41 cellular contexts compared by ENCODE assay signal in the genomic region with DNA sequence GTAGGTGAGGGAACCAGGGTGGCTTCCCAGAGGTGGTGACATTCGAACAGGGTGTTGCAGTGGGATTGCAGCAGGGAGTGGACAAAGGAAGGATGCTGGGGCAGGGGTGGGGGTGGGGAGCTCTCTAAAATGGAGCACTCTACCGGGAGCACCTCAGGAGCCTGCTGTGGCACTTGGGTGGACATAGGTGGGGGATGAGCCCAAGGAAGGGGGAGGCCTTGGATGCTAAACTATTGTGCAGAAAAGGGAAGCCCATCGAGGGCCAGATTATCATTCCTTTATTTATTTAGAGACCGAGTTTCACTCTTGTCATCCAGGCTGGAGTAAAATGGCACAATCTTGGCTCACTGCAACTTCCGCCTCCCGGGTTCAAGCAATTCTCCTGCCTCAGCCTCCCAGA. TPM values are rescaled to one million over a fixed set of nuclear protein-coding genes. Genes with fewer than 3 reads are reported as not detected.
"Had no signal": no experiment of that assay in that cellular context is flagged by ENCODE, and none has a peak within 500 bp of the region (broad histone marks: within the 10 kb centered on the region; RNA-seq: fewer than 3 reads in every experiment).

No MANE protein-coding gene starts in this region.

- ATAC-seq: activated CD4-positive, alpha-beta T cell treated with anti-CD3 and anti-CD28 coated beads for 36 hours; activated CD4-positive, CD25-positive, alpha-beta regulatory T cell treated with anti-CD3 and anti-CD28 coated beads, Interleukin-2, amount 50 U/mL, for 24 hours; activated naive CD8-positive, alpha-beta T cell treated with anti-CD3 and anti-CD28 coated beads, Interleukin-2, amount 50 U/mL, for 24 hours; activated T-cell treated with anti-CD3 and anti-CD28 coated beads, Interleukin-2, amount 50 U/mL, for 4 hours; activated T-cell treated with anti-CD3 and anti-CD28 coated beads, Interleukin-2, amount 50 U/mL, for 72 hours; activated T-helper 17 cell treated with anti-CD3 and anti-CD28 coated beads, Interleukin-2, amount 50 U/mL, for 72 hours; WTC11 had no signal

- H3K27me3 Mint-ChIP-seq: activated naive CD8-positive, alpha-beta T cell; central memory CD8-positive, alpha-beta T cell had no signal

- H3K36me3 Mint-ChIP-seq: activated naive CD4-positive, alpha-beta T cell treated with anti-CD3 and anti-CD28 coated beads, Interleukin-2, amount 50 U/mL, for 24 hours; activated naive CD8-positive, alpha-beta T cell; activated naive CD8-positive, alpha-beta T cell treated with anti-CD3 and anti-CD28 coated beads, Interleukin-2, amount 10 ng/mL, durations not matched to agents 7 days and 5 days; brain; WTC11 had no signal

- H3K27ac Mint-ChIP-seq: activated CD4-positive, alpha-beta memory T cell treated with anti-CD3 and anti-CD28 coated beads, Interleukin-2, amount 10 ng/mL, durations not matched to agents 7 days and 5 days; activated CD4-positive, alpha-beta T cell treated with anti-CD3 and anti-CD28 coated beads for 36 hours; activated CD4-positive, alpha-beta T cell treated with anti-CD3 and anti-CD28 coated beads, Interleukin-2, amount 10 ng/mL, durations not matched to agents 7 days and 5 days; activated naive CD4-positive, alpha-beta T cell treated with anti-CD3 and anti-CD28 coated beads for 36 hours; activated naive CD4-positive, alpha-beta T cell treated with anti-CD3 and anti-CD28 coated beads, Interleukin-2, amount 50 U/mL, for 24 hours; activated naive CD8-positive, alpha-beta T cell; activated naive CD8-positive, alpha-beta T cell treated with anti-CD3 and anti-CD28 coated beads, Interleukin-2, amount 10 ng/mL, durations not matched to agents 7 days and 5 days; activated naive CD8-positive, alpha-beta T cell treated with anti-CD3 and anti-CD28 coated beads, Interleukin-2, amount 50 U/mL, for 24 hours; activated T-cell treated with anti-CD3 and anti-CD28 coated beads, Interleukin-2, amount 50 U/mL, for 72 hours; activated T-helper 1 cell treated with anti-CD3 and anti-CD28 coated beads, Interleukin-12 subunit alpha, Interleukin-12 subunit beta, Interleukin-2, Interleukin-4 antibody, amounts not matched to agents 30 ng/mL and 10 ng/mL and 1 ng/mL, durations not matched to agents 14 hours and 24 hours and 36 hours; activated T-helper 17 cell treated with anti-CD3 and anti-CD28 coated beads, Interleukin-2, amount 50 U/mL, for 72 hours; brain; T-helper 1 cell treated with Interleukin-12 subunit alpha and Interleukin-12 subunit beta and Interleukin-4 antibody, amounts not matched to agents 30 μg/mL and 1 μg/mL, for 36 hours; T-helper 2 cell treated with Interferon-gamma antibody and Interleukin-4, amounts not matched to agents 5 μg/mL and 100 μg/mL, for 36 hours; WTC11 had no signal

- H3K9me3 Mint-ChIP-seq: activated CD4-positive, alpha-beta memory T cell treated with anti-CD3 and anti-CD28 coated beads, Interleukin-2, amount 10 ng/mL, durations not matched to agents 7 days and 5 days; activated CD4-positive, alpha-beta T cell treated with anti-CD3 and anti-CD28 coated beads, Interleukin-2, amount 10 ng/mL, durations not matched to agents 7 days and 5 days; activated naive CD4-positive, alpha-beta T cell treated with anti-CD3 and anti-CD28 coated beads for 36 hours; activated naive CD4-positive, alpha-beta T cell treated with anti-CD3 and anti-CD28 coated beads, Interleukin-2, amount 50 U/mL, for 24 hours; activated naive CD8-positive, alpha-beta T cell treated with anti-CD3 and anti-CD28 coated beads, Interleukin-2, amount 10 ng/mL, durations not matched to agents 7 days and 5 days; activated naive CD8-positive, alpha-beta T cell treated with anti-CD3 and anti-CD28 coated beads, Interleukin-2, amount 50 U/mL, for 24 hours; activated T-cell treated with anti-CD3 and anti-CD28 coated beads, Interleukin-2, amount 50 U/mL, for 4 hours; activated T-cell treated with anti-CD3 and anti-CD28 coated beads, Interleukin-2, amount 50 U/mL, for 72 hours; activated T-helper 1 cell treated with anti-CD3 and anti-CD28 coated beads, Interleukin-12 subunit alpha, Interleukin-12 subunit beta, Interleukin-2, Interleukin-4 antibody, amounts not matched to agents 30 ng/mL and 10 ng/mL and 1 ng/mL, durations not matched to agents 14 hours and 24 hours and 36 hours; activated T-helper 17 cell treated with anti-CD3 and anti-CD28 coated beads, Interleukin-2, amount 50 U/mL, for 72 hours; central memory CD8-positive, alpha-beta T cell; T-helper 1 cell treated with Interleukin-12 subunit alpha and Interleukin-12 subunit beta and Interleukin-4 antibody, amounts not matched to agents 30 μg/mL and 1 μg/mL, for 36 hours; T-helper 2 cell treated with Interferon-gamma antibody and Interleukin-4, amounts not matched to agents 5 μg/mL and 100 μg/mL, for 36 hours; WTC11 had no signal

- H3K4me3 Mint-ChIP-seq: activated CD4-positive, alpha-beta memory T cell treated with anti-CD3 and anti-CD28 coated beads, Interleukin-2, amount 10 ng/mL, durations not matched to agents 7 days and 5 days; activated CD4-positive, alpha-beta T cell treated with anti-CD3 and anti-CD28 coated beads for 36 hours; activated CD4-positive, alpha-beta T cell treated with anti-CD3 and anti-CD28 coated beads, Interleukin-2, amount 10 ng/mL, durations not matched to agents 7 days and 5 days; activated naive CD4-positive, alpha-beta T cell treated with anti-CD3 and anti-CD28 coated beads for 36 hours; activated naive CD4-positive, alpha-beta T cell treated with anti-CD3 and anti-CD28 coated beads, Interleukin-2, amount 50 U/mL, for 24 hours; activated naive CD8-positive, alpha-beta T cell; activated naive CD8-positive, alpha-beta T cell treated with anti-CD3 and anti-CD28 coated beads, Interleukin-2, amount 10 ng/mL, durations not matched to agents 7 days and 5 days; activated naive CD8-positive, alpha-beta T cell treated with anti-CD3 and anti-CD28 coated beads, Interleukin-2, amount 50 U/mL, for 24 hours; activated T-cell treated with anti-CD3 and anti-CD28 coated beads, Interleukin-2, amount 50 U/mL, for 4 hours; activated T-cell treated with anti-CD3 and anti-CD28 coated beads, Interleukin-2, amount 50 U/mL, for 72 hours; activated T-helper 1 cell treated with anti-CD3 and anti-CD28 coated beads, Interleukin-12 subunit alpha, Interleukin-12 subunit beta, Interleukin-2, Interleukin-4 antibody, amounts not matched to agents 30 ng/mL and 10 ng/mL and 1 ng/mL, durations not matched to agents 14 hours and 24 hours and 36 hours; activated T-helper 17 cell treated with anti-CD3 and anti-CD28 coated beads, Interleukin-2, amount 50 U/mL, for 72 hours; central memory CD8-positive, alpha-beta T cell; T-helper 1 cell treated with Interleukin-12 subunit alpha and Interleukin-12 subunit beta and Interleukin-4 antibody, amounts not matched to agents 30 μg/mL and 1 μg/mL, for 36 hours; T-helper 2 cell treated with Interferon-gamma antibody and Interleukin-4, amounts not matched to agents 5 μg/mL and 100 μg/mL, for 36 hours; WTC11 had no signal

- FAIRE-seq: bronchial epithelial cell, TTC549 had no signal

- H3K36me3 ChIP-seq: ascending aorta, cardiac muscle cell, WERI-Rb-1 had no signal

- H3K9me3 ChIP-seq: ascending aorta had no signal

- H3K27me3 ChIP-seq: ascending aorta had no signal

- H3K4me3 ChIP-seq: ascending aorta, cardiac muscle cell had no signal

- DNase-seq: activated CD4-positive, alpha-beta memory T cell treated with anti-CD3 and anti-CD28 coated beads, Interleukin-2, amount 10 ng/mL, durations not matched to agents 7 days and 5 days; activated CD4-positive, alpha-beta T cell treated with anti-CD3 and anti-CD28 coated beads for 1 hour; activated CD4-positive, alpha-beta T cell treated with anti-CD3 and anti-CD28 coated beads for 36 hours; activated CD4-positive, alpha-beta T cell treated with anti-CD3 and anti-CD28 coated beads for 48 hours; activated CD4-positive, alpha-beta T cell treated with anti-CD3 and anti-CD28 coated beads, Interleukin-2, amount 10 ng/mL, durations not matched to agents 7 days and 5 days; activated CD4-positive, alpha-beta T cell treated with anti-CD3 and anti-CD28 coated beads, Interleukin-2, amount 50 U/mL, for 48 hours; activated CD4-positive, CD25-positive, alpha-beta regulatory T cell; activated CD8-positive, alpha-beta memory T cell treated with anti-CD3 and anti-CD28 coated beads, Interleukin-2, amount 50 U/mL, for 4 hours; activated effector memory CD4-positive, alpha-beta T cell treated with anti-CD3 and anti-CD28 coated beads, Interleukin-2, amount 50 U/mL, for 16 hours; activated gamma-delta T cell treated with Interleukin-2 at 50 U/mL for 16 hours; activated naive CD4-positive, alpha-beta T cell; activated naive CD4-positive, alpha-beta T cell treated with anti-CD3 and anti-CD28 coated beads for 36 hours; activated naive CD8-positive, alpha-beta T cell treated with anti-CD3 and anti-CD28 coated beads, Interleukin-2, amount 10 ng/mL, durations not matched to agents 7 days and 5 days; activated naive CD8-positive, alpha-beta T cell treated with anti-CD3 and anti-CD28 coated beads, Interleukin-2, amount 50 U/mL, for 24 hours; activated T-cell treated with anti-CD3 and anti-CD28 coated beads for 4 hours; activated T-cell treated with anti-CD3 and anti-CD28 coated beads, Interleukin-2, amount 50 U/mL, for 1 hour; activated T-cell treated with anti-CD3 and anti-CD28 coated beads, Interleukin-2, amount 50 U/mL, for 4 hours; activated T-cell treated with anti-CD3 and anti-CD28 coated beads, Interleukin-2, amount 50 U/mL, for 72 hours; amygdala; anterior cingulate cortex; caudate nucleus; cerebellar nuclear complex; T-helper 1 cell; T-helper 2 cell; T-helper 9 cell; WERI-Rb-1 had no signal

- H3K27ac ChIP-seq: cardiac muscle cell, WERI-Rb-1 had no signal

RNA-seq across cellular contexts. Expression of a gene that starts 47.3 kb away (rescaled TPM):
- total RNA-seq: activated CD4-positive, alpha-beta memory T cell treated with anti-CD3 and anti-CD28 coated beads, Interleukin-2, amount 10 ng/mL, durations not matched to agents 7 days and 5 days; activated CD4-positive, alpha-beta T cell treated with anti-CD3 and anti-CD28 coated beads for 36 hours; activated CD4-positive, alpha-beta T cell treated with anti-CD3 and anti-CD28 coated beads, Interleukin-2, amount 10 ng/mL, durations not matched to agents 7 days and 5 days; activated CD8-positive, alpha-beta memory T cell treated with anti-CD3 and anti-CD28 coated beads for 36 hours; activated naive CD4-positive, alpha-beta T cell treated with anti-CD3 and anti-CD28 coated beads for 36 hours; activated naive CD8-positive, alpha-beta T cell treated with anti-CD3 and anti-CD28 coated beads, Interleukin-2, amount 10 ng/mL, durations not matched to agents 7 days and 5 days; activated T-cell treated with anti-CD3 and anti-CD28 coated beads, Interleukin-2, amount 50 U/mL, for 72 hours; activated T-helper 1 cell treated with anti-CD3 and anti-CD28 coated beads, Interleukin-12 subunit alpha, Interleukin-12 subunit beta, Interleukin-2, Interleukin-4 antibody, amounts not matched to agents 30 ng/mL and 10 ng/mL and 1 ng/mL, durations not matched to agents 14 hours and 24 hours and 36 hours; activated T-helper 17 cell treated with anti-CD3 and anti-CD28 coated beads, Interleukin-2, amount 50 U/mL, for 72 hours; ascending aorta; bronchial epithelial cell had no signal
